ENCODE assay signal across 9 cellular contexts in genomic region chr3:192570757-192571156, GRCh38.
DNase-seq lines count a peak whose midpoint lies in the region; ATAC-seq and TF ChIP-seq lines count a peak whose summit lies in the region.
"Had no signal": no experiment of that assay in that cellular context is flagged by ENCODE, and none has a peak within 500 bp of the region (broad histone marks: within the 10 kb centered on the region; RNA-seq: fewer than 3 reads in every experiment).

No MANE protein-coding gene starts in this region.

- H3K27ac ChIP-seq in HEK293 (ENCODE audit: extremely low read depth, low read depth, low read length), result no peak overlapping the region
- H3K27ac ChIP-seq in SK-N-SH (ENCODE audit: low read depth in 2 of 2, low read length in 1 of 2), result no peak overlapping the region
- no peak overlapping the region for H3K27ac ChIP-seq in CD4-positive, alpha-beta memory T cell (ENCODE audit: low read depth, low read length)

- H3K79me2 ChIP-seq in SK-N-SH (ENCODE audit: insufficient read depth), result no peaks in the 10 kb centered on the region

- intact Hi-C loops in left cardiac atrium (cut with DNase I), result loop anchor here (2.0 to 10.0 kb wide), 2 partner anchors 64 to 156 kb away; partner anchors contain the start of gene FGF12 (in 1 of the 2)
- intact Hi-C loops in CD4-positive, alpha-beta memory T cell (cut with micrococcal nuclease), result no loop called here

- H2AFZ ChIP-seq in SK-N-SH (ENCODE audit: low read depth), result peak overlapping the region; percentile 69; the same call in 1 of the 2 replicates

- CTCF ChIA-PET in HEK293 (lab: Yijun Ruan, JAX) (interaction anchor here (2.0 kb wide), 1 partner anchor 202 kb away, joined by 5 read pairs; no protein-coding TSS in a partner anchor), SK-N-SH (lab: Yijun Ruan, JAX) (interaction anchor here (1.1 to 1.5 kb wide), 3 partner anchors 218 to 470 kb away, joined by 3 to 5 read pairs (median 4); no protein-coding TSS in a partner anchor)
- CTCF ChIA-PET in CD4-positive, alpha-beta memory T cell (lab: Charles Lee; ENCODE audit: partially characterized antibody), result no interaction called here

- POLR2A ChIA-PET in HEK293 (lab: Yijun Ruan, JAX) (no interaction called here), SK-N-SH (lab: Yijun Ruan, JAX) (no interaction called here)
- POLR2A ChIA-PET in CD4-positive, alpha-beta memory T cell (lab: Charles Lee; ENCODE audit: partially characterized antibody), result no interaction called here

- H3K27ac Mint-ChIP-seq in stimulated activated effector memory CD8-positive, alpha-beta T cell treated with anti-CD3 and anti-CD28 coated beads, Interleukin-12 subunit alpha, Interleukin-12 subunit beta, amount 100 ng/mL, for 72 hours, result no peak overlapping the region
- H3K27ac Mint-ChIP-seq in CD4-positive, alpha-beta memory T cell, result no peak overlapping the region

- H3K4me2 ChIP-seq in SK-N-SH, result peak overlapping the region; percentile 73

- no peaks in the 10 kb centered on the region for H3K36me3 Mint-ChIP-seq in stimulated activated effector memory CD8-positive, alpha-beta T cell treated with anti-CD3 and anti-CD28 coated beads, Interleukin-12 subunit alpha, Interleukin-12 subunit beta, amount 100 ng/mL, for 72 hours
- H3K36me3 Mint-ChIP-seq in CD4-positive, alpha-beta memory T cell, result no peaks in the 10 kb centered on the region

- no peak overlapping the region for H3K9ac ChIP-seq in SK-N-SH

- H3K4me1 ChIP-seq in HEK293 (ENCODE audit: control insufficient read depth, insufficient read depth, low read length), result peaks cover 4% of the 10 kb centered on the region; the same call in 1 of the 2 replicates
- peaks cover 0 to 3% of the 10 kb centered on the region in 2 experiments; a peak in 1 of 4 replicates for H3K4me1 ChIP-seq in SK-N-SH (ENCODE audit: control insufficient read depth in 1 of 2, insufficient read depth in 2 of 2, low read depth in 1 of 2, low read length in 1 of 2)
- H3K4me1 ChIP-seq in CD4-positive, alpha-beta memory T cell (ENCODE audit: insufficient read depth, low read length), result no peaks in the 10 kb centered on the region

- H3K9me3 Mint-ChIP-seq in stimulated activated effector memory CD8-positive, alpha-beta T cell treated with anti-CD3 and anti-CD28 coated beads, Interleukin-12 subunit alpha, Interleukin-12 subunit beta, amount 100 ng/mL, for 72 hours, result no peaks in the 10 kb centered on the region
- H3K9me3 Mint-ChIP-seq in CD4-positive, alpha-beta memory T cell, result peaks cover 0 to 3% (median 0%) of the 10 kb centered on the region in 8 donors

- no peak for TF ChIP-seq CTCF in HEK293 (tag by site-specific recombination; IDR thresholded peaks at IDR 0.05)
- TF ChIP-seq CTCF in SK-N-SH (IDR thresholded peaks at IDR 0.05), result no peak

- H4K20me1 ChIP-seq in SK-N-SH (ENCODE audit: insufficient read depth), result no peaks in the 10 kb centered on the region

- H3K36me3 ChIP-seq in HEK293 (ENCODE audit: control insufficient read depth in 2 of 2, insufficient read depth in 1 of 2, low read length in 2 of 2), result no peaks in the 10 kb centered on the region
- no peaks in the 10 kb centered on the region for H3K36me3 ChIP-seq in SK-N-SH (replicated peaks in 1 of 2; ENCODE audit: control insufficient read depth in 1 of 2, insufficient read depth in 2 of 2, low read length in 1 of 2)
- no peaks in the 10 kb centered on the region for H3K36me3 ChIP-seq in CD4-positive, alpha-beta memory T cell (ENCODE audit: insufficient read depth, low read length)

- DNase-seq in SK-N-SH, result no peak
- DNase-seq in left cardiac atrium, result no peak
- no peak for DNase-seq in stimulated activated effector memory CD8-positive, alpha-beta T cell treated with anti-CD3 and anti-CD28 coated beads, Interleukin-12 subunit alpha, Interleukin-12 subunit beta, amount 100 ng/mL, for 72 hours (ENCODE audit: low spot score in 2 of 2)
- no peak for DNase-seq in GF-D8 (lab: John Stamatoyannopoulos, UW)
- DNase-seq in epidermal melanocyte (ENCODE audit: insufficient read length, low spot score), result no peak
- DNase-seq in stimulated activated CD4-positive, alpha-beta T cell treated with anti-CD3 and anti-CD28 coated beads, Interleukin-15, amount 100 ng/mL, for 24 hours, result no peak
- no peak for DNase-seq in CD4-positive, alpha-beta memory T cell
- DNase-seq: erythroblast had no signal

- H3K4me3 Mint-ChIP-seq in stimulated activated effector memory CD8-positive, alpha-beta T cell treated with anti-CD3 and anti-CD28 coated beads, Interleukin-12 subunit alpha, Interleukin-12 subunit beta, amount 100 ng/mL, for 72 hours, result peak overlapping the region; percentile 39
- peak overlapping the region in 2 of 8 donors; percentile 74 to 76 for H3K4me3 Mint-ChIP-seq in CD4-positive, alpha-beta memory T cell

- TF ChIP-seq EP300 in SK-N-SH (IDR thresholded peaks at IDR 0.05; ENCODE audit: borderline replicate concordance in 1 of 2, low read depth in 1 of 2, low read length in 1 of 2), result no peak

- no peaks in the 10 kb centered on the region for H3F3A ChIP-seq in SK-N-SH (replicated peaks; ENCODE audit: insufficient read depth)

- ATAC-seq in left cardiac atrium, result peak; percentile 23 to 55
- no peak for ATAC-seq in stimulated activated effector memory CD8-positive, alpha-beta T cell treated with anti-CD3 and anti-CD28 coated beads, Interleukin-12 subunit alpha, Interleukin-12 subunit beta, amount 100 ng/mL, for 72 hours

- H3K27me3 ChIP-seq in SK-N-SH (ENCODE audit: insufficient read depth), result no peaks in the 10 kb centered on the region
- H3K27me3 ChIP-seq in CD4-positive, alpha-beta memory T cell (ENCODE audit: insufficient read depth, low read length), result no peaks in the 10 kb centered on the region

- no peak for TF ChIP-seq RAD21 in SK-N-SH (IDR thresholded peaks at IDR 0.05; ENCODE audit: low read length)

- H3K4me1 Mint-ChIP-seq in stimulated activated effector memory CD8-positive, alpha-beta T cell treated with anti-CD3 and anti-CD28 coated beads, Interleukin-12 subunit alpha, Interleukin-12 subunit beta, amount 100 ng/mL, for 72 hours, result peaks cover 9% of the 10 kb centered on the region
- H3K4me1 Mint-ChIP-seq in CD4-positive, alpha-beta memory T cell, result peaks cover 0 to 9% (median 3%) of the 10 kb centered on the region in 4 donors

- H3K9me3 ChIP-seq in HEK293 (ENCODE audit: control insufficient read depth, insufficient read depth, low read depth, low read length) (no peaks in the 10 kb centered on the region), SK-N-SH (no peaks in the 10 kb centered on the region)
- H3K9me3 ChIP-seq in CD4-positive, alpha-beta memory T cell (ENCODE audit: control insufficient read depth in 1 of 2, low read length in 2 of 2), result no peaks in the 10 kb centered on the region

- no peaks in the 10 kb centered on the region for H3K9me2 ChIP-seq in SK-N-SH

- H3K27me3 Mint-ChIP-seq in CD4-positive, alpha-beta memory T cell, result peaks cover 2% of the 10 kb centered on the region in 2 donors

- WGBS in SK-N-SH (ENCODE audit: low lambda C conversion rate), result 5% methylated on average over 4 of the region's 4 CpGs

- H3K4me3 ChIP-seq in HEK293 (ENCODE audit: low read depth, low read length), result peak overlapping the region; percentile 41
- peak overlapping the region; percentile 38 to 58 for H3K4me3 ChIP-seq in SK-N-SH (ENCODE audit: low read depth in 2 of 2, low read length in 1 of 2)
- no peak overlapping the region for H3K4me3 ChIP-seq in CD4-positive, alpha-beta memory T cell (ENCODE audit: low read length in 2 of 2)

TF ChIP-seq in HEK293, 187 proteins besides CTCF, POLR2A, EP300 and RAD21 (continues in another document):
- TF ChIP-seq ZNF544 (tag by site-specific recombination; IDR thresholded peaks at IDR 0.05) (no peak), ZNF843 (tag by site-specific recombination; IDR thresholded peaks at IDR 0.05) (no peak)

TF ChIP-seq in SK-N-SH, 30 proteins besides CTCF, POLR2A, EP300 and RAD21 (continues in another document):
- TF ChIP-seq TAF1 (IDR thresholded peaks at IDR 0.05; ENCODE audit: borderline replicate concordance, low read depth, low read length) (no peak), MAX (IDR thresholded peaks at IDR 0.05; ENCODE audit: low read depth) (no peak), NRF1 (IDR thresholded peaks at IDR 0.05; ENCODE audit: low read depth, low read length) (no peak), SMC3 (IDR thresholded peaks at IDR 0.05; ENCODE audit: low read depth, low read length) (no peak), IRF3 (IDR thresholded peaks at IDR 0.05; ENCODE audit: low read depth, low read length) (no peak), FOXJ3 (CRISPR knock-in tag; IDR thresholded peaks at IDR 0.05) (no peak), NFIC (IDR thresholded peaks at IDR 0.05; ENCODE audit: borderline replicate concordance) (no peak)

Comparison
In these comparisons a context has a peak if more than half of its experiments do, and no peak if none do; other contexts are left out.
1. H3K4me3 ChIP-seq: peak in HEK293 (single experiment) and SK-N-SH (2 of 2); none in CD4-positive, alpha-beta memory T cell (0 of 2).